In the genomic region with DNA sequence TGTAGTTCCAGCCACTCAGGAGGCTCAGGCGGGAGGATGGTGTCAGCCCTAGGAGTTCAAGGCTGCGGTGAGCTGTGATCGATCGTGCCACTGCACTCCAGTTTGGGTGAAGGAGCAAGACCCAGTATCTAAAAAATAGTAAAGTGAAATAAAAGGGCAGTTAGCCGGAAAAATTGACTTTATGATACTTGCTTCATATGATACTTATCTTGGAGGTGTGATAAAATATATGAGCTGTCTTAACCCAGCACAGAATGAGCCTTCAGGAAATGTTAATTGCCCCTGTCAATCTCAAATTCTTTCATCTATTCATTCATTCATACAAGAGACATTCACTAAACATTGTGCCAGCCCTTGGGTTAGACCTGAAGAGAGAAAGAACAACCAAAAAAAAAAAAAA, we compare ENCODE assay signal across 14 cellular contexts.
"Had no signal": no experiment of that assay in that cellular context is flagged by ENCODE, and none has a peak within 500 bp of the region (broad histone marks: within the 10 kb centered on the region; RNA-seq: fewer than 3 reads in every experiment).

No MANE protein-coding gene starts in this region.

- ATAC-seq: activated CD4-positive, CD25-positive, alpha-beta regulatory T cell treated with anti-CD3 and anti-CD28 coated beads, Interleukin-2, amount 50 U/mL, for 24 hours; left lung; stimulated activated naive CD8-positive, alpha-beta T cell treated with anti-CD3 and anti-CD28 coated beads, Interleukin-15, Interleukin-2, amounts not matched to agents 100 U/mL and 50 U/mL, for 24 hours had no signal

- H3K36me3 ChIP-seq: colonic mucosa, left lung, neutrophil had no signal

- FAIRE-seq: kidney, small intestine had no signal

- H3K4me1 ChIP-seq: colonic mucosa had no signal

- DNase-seq: aorta; caudate nucleus; colonic mucosa; foreskin fibroblast; hypothalamus; kidney; left lung; small intestine; stimulated activated CD4-positive, alpha-beta T cell treated with anti-CD3 and anti-CD28 coated beads, Interleukin-4, amount 100 ng/mL, for 4 hours; stimulated activated CD8-positive, alpha-beta memory T cell treated with anti-CD3 and anti-CD28 coated beads, Interleukin-4, amount 100 ng/mL, for 48 hours; stimulated activated naive CD8-positive, alpha-beta T cell treated with anti-CD3 and anti-CD28 coated beads, Interleukin-15, Interleukin-2, amounts not matched to agents 100 U/mL and 50 U/mL, for 24 hours; T-helper 9 cell had no signal

- H3K27me3 ChIP-seq: colonic mucosa had no signal

- H3K27ac ChIP-seq: colonic mucosa, neutrophil had no signal

- H3K9me3 ChIP-seq: colonic mucosa, left lung, neutrophil had no signal

- H3K4me3 ChIP-seq: colonic mucosa, left lung had no signal
